ENCODE assay signal across 26 cellular contexts in the genomic region with DNA sequence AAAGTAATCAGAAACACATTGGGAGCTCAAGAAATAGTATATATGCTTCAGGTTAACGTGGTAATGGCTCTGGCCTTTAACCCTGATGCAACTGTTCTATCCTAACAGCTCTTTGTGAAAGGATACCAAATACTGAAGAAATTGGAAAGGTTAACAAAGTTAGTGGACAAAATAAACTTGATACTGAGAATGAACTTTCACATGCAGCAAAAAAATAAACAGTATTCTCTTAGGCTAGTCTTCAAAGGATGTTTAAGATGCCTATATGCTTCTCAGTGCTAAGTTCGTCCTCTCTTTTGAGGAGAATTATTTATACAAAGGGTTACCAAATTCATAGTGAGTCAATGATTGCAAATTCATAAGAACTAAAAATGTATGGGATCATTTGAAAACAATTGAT.
"Had no signal": no experiment of that assay in that cellular context is flagged by ENCODE, and none has a peak within 500 bp of the region (broad histone marks: within the 10 kb centered on the region; RNA-seq: fewer than 3 reads in every experiment).

No MANE protein-coding gene starts in this region.

- DNase-seq: hippocampal formation; immature natural killer cell; islet precursor cell; left ventricle myocardium inferior; mesendoderm; naive B cell; natural killer cell; nephron progenitor cell; occipital lobe; ovary; right lobe of liver; stimulated activated CD4-positive, alpha-beta T cell treated with anti-CD3 and anti-CD28 coated beads, Interleukin-12 subunit alpha, Interleukin-12 subunit beta, amount 100 ng/mL, for 4 hours; stimulated activated CD4-positive, alpha-beta T cell treated with anti-CD3 and anti-CD28 coated beads, Interleukin-15, amount 100 ng/mL, for 24 hours; stimulated activated CD4-positive, alpha-beta T cell treated with anti-CD3 and anti-CD28 coated beads, Interleukin-2, amount 100 ng/mL, for 24 hours; stimulated activated CD4-positive, alpha-beta T cell treated with anti-CD3 and anti-CD28 coated beads, Interleukin-4, amount 100 ng/mL, for 1 hour; stimulated activated naive B cell treated with anti-CD40 and anti-IgM and Interleukin-4, amounts not matched to agents 10 μg/mL and 1 μg/mL and 100 μg/mL, for 72 hours; stimulated activated naive CD8-positive, alpha-beta T cell treated with anti-CD3 and anti-CD28 coated beads, Interleukin-15, Interleukin-2, amounts not matched to agents 100 U/mL and 50 U/mL, for 24 hours; stomach; testis; thyroid gland; transverse colon; upper lobe of right lung had no signal

- H3K9ac ChIP-seq: neural progenitor cell had no signal

- H3K27ac ChIP-seq: left ventricle myocardium inferior, neural progenitor cell, neutrophil, ovary, right atrium auricular region, right lobe of liver, stomach, testis, thyroid gland, transverse colon, upper lobe of right lung had no signal

- H2AFZ ChIP-seq: neural progenitor cell had no signal

- H3K4me3 ChIP-seq: left ventricle myocardium inferior, lung, neural progenitor cell, ovary, right atrium auricular region, right lobe of liver, stomach, testis, thyroid gland, transverse colon, upper lobe of right lung had no signal

- H3K4me1 ChIP-seq: left ventricle myocardium inferior, right atrium auricular region, right lobe of liver, stomach, testis, thyroid gland, transverse colon, upper lobe of right lung had no signal

- ATAC-seq: natural killer cell; right lobe of liver; stimulated activated naive B cell treated with anti-CD40 and anti-IgM and Interleukin-4, amounts not matched to agents 10 μg/mL and 1 μg/mL and 100 μg/mL, for 72 hours; stimulated activated naive CD8-positive, alpha-beta T cell treated with anti-CD3 and anti-CD28 coated beads, Interleukin-15, Interleukin-2, amounts not matched to agents 100 U/mL and 50 U/mL, for 24 hours; upper lobe of right lung had no signal

- H3K27me3 ChIP-seq: neural progenitor cell, neutrophil, ovary, right atrium auricular region, right lobe of liver, stomach, testis, thyroid gland, transverse colon, upper lobe of right lung had no signal

- H3K36me3 ChIP-seq: left ventricle myocardium inferior, neural progenitor cell, neutrophil, ovary, right atrium auricular region, right lobe of liver, stomach, thyroid gland, transverse colon, upper lobe of right lung had no signal

- H3K9me3 ChIP-seq: left ventricle myocardium inferior, neutrophil, ovary, right atrium auricular region, right lobe of liver, stomach, testis, thyroid gland, transverse colon, upper lobe of right lung had no signal
